In the genomic region with DNA sequence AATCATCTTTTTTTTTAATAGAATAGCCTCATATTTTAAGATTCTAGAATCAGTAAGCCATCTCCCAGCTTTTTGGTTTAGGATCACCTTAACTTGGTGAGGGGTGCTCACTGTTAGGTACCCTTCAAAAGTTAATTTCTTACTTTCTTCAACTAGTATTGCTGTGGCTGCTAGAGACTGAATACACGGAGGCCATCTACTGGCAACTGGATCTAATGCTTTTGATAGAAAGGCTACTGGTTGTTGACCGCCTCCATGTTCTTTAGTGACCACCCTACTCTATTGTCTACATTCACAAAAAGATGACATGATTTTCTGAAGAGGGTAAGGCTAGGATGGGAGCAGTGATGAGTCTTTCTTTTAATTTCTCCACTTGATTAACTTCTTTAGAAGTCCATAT, we compare ENCODE assay signal across 1 cellular context.
TF ChIP-seq lines count a peak whose summit lies in the region.

No MANE protein-coding gene starts in this region.

TF ChIP-seq in WTC11, 78 proteins besides CTCF, POLR2A, EP300 and RAD21 (continued from another document):
- TF ChIP-seq, protein P1, sequence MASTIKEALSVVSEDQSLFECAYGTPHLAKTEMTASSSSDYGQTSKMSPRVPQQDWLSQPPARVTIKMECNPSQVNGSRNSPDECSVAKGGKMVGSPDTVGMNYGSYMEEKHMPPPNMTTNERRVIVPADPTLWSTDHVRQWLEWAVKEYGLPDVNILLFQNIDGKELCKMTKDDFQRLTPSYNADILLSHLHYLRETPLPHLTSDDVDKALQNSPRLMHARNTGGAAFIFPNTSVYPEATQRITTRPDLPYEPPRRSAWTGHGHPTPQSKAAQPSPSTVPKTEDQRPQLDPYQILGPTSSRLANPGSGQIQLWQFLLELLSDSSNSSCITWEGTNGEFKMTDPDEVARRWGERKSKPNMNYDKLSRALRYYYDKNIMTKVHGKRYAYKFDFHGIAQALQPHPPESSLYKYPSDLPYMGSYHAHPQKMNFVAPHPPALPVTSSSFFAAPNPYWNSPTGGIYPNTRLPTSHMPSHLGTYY (CRISPR knock-in tag; IDR thresholded peaks at IDR 0.05) = no peak
- TF ChIP-seq HMGA2 (CRISPR knock-in tag; IDR thresholded peaks at IDR 0.05) = no peak
